33 cellular contexts compared by ENCODE assay signal in the genomic region with DNA sequence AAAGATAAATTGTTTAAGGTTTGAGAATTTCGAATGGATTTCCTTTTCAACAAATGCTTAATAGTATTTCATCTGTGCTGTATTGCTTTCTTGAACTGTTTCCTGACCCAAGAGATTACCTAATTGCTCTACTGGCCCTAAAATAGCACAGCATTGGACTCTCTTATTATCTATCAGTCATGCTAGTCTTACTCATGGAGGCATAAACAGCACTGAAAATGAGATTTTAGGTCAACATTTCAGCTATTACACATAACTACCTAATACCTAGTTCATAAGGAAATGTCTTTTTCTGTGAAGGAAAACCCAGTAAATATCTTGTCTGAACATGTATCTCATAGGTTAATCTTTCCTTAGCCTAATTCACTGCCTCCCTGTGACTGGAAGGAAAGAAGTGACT. TPM values are rescaled to one million over a fixed set of nuclear protein-coding genes. Genes with fewer than 3 reads are reported as not detected.
DNase-seq lines count a peak whose midpoint lies in the region; ATAC-seq, FAIRE-seq and TF ChIP-seq lines count a peak whose summit lies in the region.
"Had no signal": no experiment of that assay in that cellular context is flagged by ENCODE, and none has a peak within 500 bp of the region (broad histone marks: within the 10 kb centered on the region; RNA-seq: fewer than 3 reads in every experiment).

No MANE protein-coding gene starts in this region.

- intact Hi-C loops in activated CD8-positive, alpha-beta T cell treated with anti-CD3 and anti-CD28 coated beads for 36 hours (cut with micrococcal nuclease) = loop anchor here (5.0 kb wide), 1 partner anchor 58 kb away; no protein-coding TSS in a partner anchor
- intact Hi-C loops in naive thymus-derived CD4-positive, alpha-beta T cell (cut with micrococcal nuclease) = no loop called here

- H3K27me3 Mint-ChIP-seq in activated CD8-positive, alpha-beta T cell treated with anti-CD3 and anti-CD28 coated beads for 36 hours = no peaks in the 10 kb centered on the region
- no peaks in the 10 kb centered on the region for H3K27me3 Mint-ChIP-seq in activated CD8-positive, alpha-beta T cell treated with anti-CD3 and anti-CD28 coated beads, Interleukin-2, amount 10 ng/mL, durations not matched to agents 7 days and 5 days (ENCODE audit: low read depth)
- H3K27me3 Mint-ChIP-seq in activated naive CD8-positive, alpha-beta T cell treated with anti-CD3 and anti-CD28 coated beads, Interleukin-2, amount 50 U/mL, for 24 hours = no peaks in the 10 kb centered on the region
- no peaks in the 10 kb centered on the region for H3K27me3 Mint-ChIP-seq in naive thymus-derived CD4-positive, alpha-beta T cell
- H3K27me3 Mint-ChIP-seq: activated CD4-positive, alpha-beta T cell treated with anti-CD3 and anti-CD28 coated beads, Interleukin-2, amount 10 ng/mL, durations not matched to agents 7 days and 5 days; CD4-positive, alpha-beta memory T cell; natural killer cell treated with Interleukin-12 subunit alpha and Interleukin-12 subunit beta and Interleukin-15 and Interleukin-18, amount 100 ng/mL, for 72 hours had no signal

- H3K36me3 ChIP-seq in naive thymus-derived CD4-positive, alpha-beta T cell (ENCODE audit: control insufficient read depth in 2 of 3, insufficient read depth in 3 of 3, low read length in 3 of 3) = no peaks in the 10 kb centered on the region
- H3K36me3 ChIP-seq: WERI-Rb-1 had no signal

- ATAC-seq in activated CD8-positive, alpha-beta T cell treated with anti-CD3 and anti-CD28 coated beads for 36 hours = no peak
- ATAC-seq in activated CD8-positive, alpha-beta T cell treated with anti-CD3 and anti-CD28 coated beads, Interleukin-2, amount 10 ng/mL, durations not matched to agents 7 days and 5 days = no peak
- no peak for ATAC-seq in activated naive CD8-positive, alpha-beta T cell treated with anti-CD3 and anti-CD28 coated beads, Interleukin-2, amount 50 U/mL, for 24 hours
- no peak for ATAC-seq in naive thymus-derived CD4-positive, alpha-beta T cell
- ATAC-seq in HG02759 (IDR thresholded peaks at IDR 0.05; ENCODE audit: unreplicated experiment) = no peak
- ATAC-seq in HG03108 (IDR thresholded peaks at IDR 0.05; ENCODE audit: unreplicated experiment) = no peak
- no peak for ATAC-seq in GM21381 (IDR thresholded peaks at IDR 0.05; ENCODE audit: unreplicated experiment)
- ATAC-seq: A549; body of pancreas; left ventricle myocardium superior; natural killer cell treated with Interleukin-12 subunit alpha and Interleukin-12 subunit beta and Interleukin-15 and Interleukin-18, amount 100 ng/mL, for 72 hours had no signal

- no peak overlapping the region for H3K27ac ChIP-seq in naive thymus-derived CD4-positive, alpha-beta T cell (ENCODE audit: low read depth, low read length)
- H3K27ac ChIP-seq: A549, body of pancreas, dorsolateral prefrontal cortex, WERI-Rb-1 had no signal

- no peaks in the 10 kb centered on the region for H3K27me3 ChIP-seq in naive thymus-derived CD4-positive, alpha-beta T cell (ENCODE audit: control insufficient read depth in 2 of 2, insufficient read depth in 2 of 2, low read length in 2 of 2)
- H3K27me3 ChIP-seq: body of pancreas, dorsolateral prefrontal cortex had no signal

- H3K27ac Mint-ChIP-seq in activated CD8-positive, alpha-beta T cell treated with anti-CD3 and anti-CD28 coated beads for 36 hours = peak overlapping the region; percentile 77
- H3K27ac Mint-ChIP-seq in activated CD8-positive, alpha-beta T cell treated with anti-CD3 and anti-CD28 coated beads, Interleukin-2, amount 10 ng/mL, durations not matched to agents 7 days and 5 days = no peak overlapping the region
- peak overlapping the region; percentile 13 for H3K27ac Mint-ChIP-seq in activated naive CD8-positive, alpha-beta T cell treated with anti-CD3 and anti-CD28 coated beads, Interleukin-2, amount 50 U/mL, for 24 hours
- peak overlapping the region in 5 of 9 donors; percentile 19 to 65 (median 47) for H3K27ac Mint-ChIP-seq in naive thymus-derived CD4-positive, alpha-beta T cell
- H3K27ac Mint-ChIP-seq: activated CD4-positive, alpha-beta T cell treated with anti-CD3 and anti-CD28 coated beads, Interleukin-2, amount 10 ng/mL, durations not matched to agents 7 days and 5 days; mesothelial cell of epicardium had no signal

- FAIRE-seq in GM19239 (lab: Jason Lieb, UNC) = peak; percentile 71
- FAIRE-seq: A549, keratinocyte had no signal

- peaks cover 42 to 58% of the 10 kb centered on the region in 2 donors for H3K4me1 ChIP-seq in naive thymus-derived CD4-positive, alpha-beta T cell (ENCODE audit: control insufficient read depth in 2 of 2, insufficient read depth in 2 of 2, low read length in 2 of 2)
- H3K4me1 ChIP-seq: A549 had no signal

- H3K4me1 Mint-ChIP-seq in activated CD8-positive, alpha-beta T cell treated with anti-CD3 and anti-CD28 coated beads for 36 hours (ENCODE audit: low read depth) = peaks cover 61% of the 10 kb centered on the region
- H3K4me1 Mint-ChIP-seq in activated CD8-positive, alpha-beta T cell treated with anti-CD3 and anti-CD28 coated beads, Interleukin-2, amount 10 ng/mL, durations not matched to agents 7 days and 5 days (ENCODE audit: low read depth) = peaks cover 61% of the 10 kb centered on the region
- H3K4me1 Mint-ChIP-seq in activated naive CD8-positive, alpha-beta T cell treated with anti-CD3 and anti-CD28 coated beads, Interleukin-2, amount 50 U/mL, for 24 hours = peaks cover 71% of the 10 kb centered on the region
- peaks cover 29 to 72% (median 59%) of the 10 kb centered on the region in 7 donors for H3K4me1 Mint-ChIP-seq in naive thymus-derived CD4-positive, alpha-beta T cell

- POLR2A ChIA-PET in activated CD8-positive, alpha-beta T cell treated with anti-CD3 and anti-CD28 coated beads for 36 hours (lab: Charles Lee) = no interaction called here
- POLR2A ChIA-PET in activated CD8-positive, alpha-beta T cell treated with anti-CD3 and anti-CD28 coated beads, Interleukin-2, amount 10 ng/mL, durations not matched to agents 7 days and 5 days (lab: Charles Lee) = no interaction called here
- POLR2A ChIA-PET in naive thymus-derived CD4-positive, alpha-beta T cell (lab: Charles Lee) = interaction anchor here (0.6 to 2.1 kb wide), 5 partner anchors 22 to 110 kb away, joined by 3 to 7 read pairs (median 6); no protein-coding TSS in a partner anchor

- H3K36me3 Mint-ChIP-seq in activated CD8-positive, alpha-beta T cell treated with anti-CD3 and anti-CD28 coated beads for 36 hours (ENCODE audit: low read depth) = peaks cover 7% of the 10 kb centered on the region
- H3K36me3 Mint-ChIP-seq in activated CD8-positive, alpha-beta T cell treated with anti-CD3 and anti-CD28 coated beads, Interleukin-2, amount 10 ng/mL, durations not matched to agents 7 days and 5 days (ENCODE audit: low read depth) = peaks cover 27% of the 10 kb centered on the region
- peaks cover 2% of the 10 kb centered on the region for H3K36me3 Mint-ChIP-seq in activated naive CD8-positive, alpha-beta T cell treated with anti-CD3 and anti-CD28 coated beads, Interleukin-2, amount 50 U/mL, for 24 hours (ENCODE audit: low read depth)
- H3K36me3 Mint-ChIP-seq in naive thymus-derived CD4-positive, alpha-beta T cell = peaks cover 0 to 20% (median 0%) of the 10 kb centered on the region in 5 donors
- H3K36me3 Mint-ChIP-seq: mesothelial cell of epicardium; natural killer cell treated with Interleukin-12 subunit alpha and Interleukin-12 subunit beta and Interleukin-15 and Interleukin-18, amount 100 ng/mL, for 72 hours had no signal

- no peaks in the 10 kb centered on the region for H3K9me3 Mint-ChIP-seq in activated CD8-positive, alpha-beta T cell treated with anti-CD3 and anti-CD28 coated beads for 36 hours
- no peaks in the 10 kb centered on the region for H3K9me3 Mint-ChIP-seq in activated CD8-positive, alpha-beta T cell treated with anti-CD3 and anti-CD28 coated beads, Interleukin-2, amount 10 ng/mL, durations not matched to agents 7 days and 5 days (ENCODE audit: insufficient read depth)
- H3K9me3 Mint-ChIP-seq in activated naive CD8-positive, alpha-beta T cell treated with anti-CD3 and anti-CD28 coated beads, Interleukin-2, amount 50 U/mL, for 24 hours = no peaks in the 10 kb centered on the region
- no peaks in the 10 kb centered on the region for H3K9me3 Mint-ChIP-seq in naive thymus-derived CD4-positive, alpha-beta T cell
- H3K9me3 Mint-ChIP-seq: mesothelial cell of epicardium; natural killer cell treated with Interleukin-12 subunit alpha and Interleukin-12 subunit beta and Interleukin-15 and Interleukin-18, amount 100 ng/mL, for 72 hours; T-helper 2 cell treated with Interferon-gamma antibody and Interleukin-4, amounts not matched to agents 5 μg/mL and 100 μg/mL, for 36 hours had no signal

- no peak for TF ChIP-seq CTCF in activated CD8-positive, alpha-beta T cell treated with anti-CD3 and anti-CD28 coated beads for 36 hours (IDR thresholded peaks at IDR 0.05)

- CTCF ChIA-PET in activated CD8-positive, alpha-beta T cell treated with anti-CD3 and anti-CD28 coated beads for 36 hours (lab: Charles Lee) = no interaction called here
- CTCF ChIA-PET in activated CD8-positive, alpha-beta T cell treated with anti-CD3 and anti-CD28 coated beads, Interleukin-2, amount 10 ng/mL, durations not matched to agents 7 days and 5 days (lab: Charles Lee) = interaction anchor here (1.9 kb wide), 1 partner anchor 68 kb away, joined by 5 read pairs; no protein-coding TSS in a partner anchor
- CTCF ChIA-PET in naive thymus-derived CD4-positive, alpha-beta T cell (lab: Charles Lee) = interaction anchor here (1.0 kb wide), 1 partner anchor 11 kb away, joined by 4 read pairs; no protein-coding TSS in a partner anchor

- no peak overlapping the region for H3K4me3 Mint-ChIP-seq in activated CD8-positive, alpha-beta T cell treated with anti-CD3 and anti-CD28 coated beads for 36 hours
- H3K4me3 Mint-ChIP-seq in activated CD8-positive, alpha-beta T cell treated with anti-CD3 and anti-CD28 coated beads, Interleukin-2, amount 10 ng/mL, durations not matched to agents 7 days and 5 days = no peak overlapping the region
- H3K4me3 Mint-ChIP-seq in activated naive CD8-positive, alpha-beta T cell treated with anti-CD3 and anti-CD28 coated beads, Interleukin-2, amount 50 U/mL, for 24 hours = no peak overlapping the region
- H3K4me3 Mint-ChIP-seq in naive thymus-derived CD4-positive, alpha-beta T cell = no peak overlapping the region
- H3K4me3 Mint-ChIP-seq: activated CD4-positive, alpha-beta T cell treated with anti-CD3 and anti-CD28 coated beads, Interleukin-2, amount 10 ng/mL, durations not matched to agents 7 days and 5 days; mesothelial cell of epicardium; natural killer cell treated with Interleukin-12 subunit alpha and Interleukin-12 subunit beta and Interleukin-15 and Interleukin-18, amount 100 ng/mL, for 72 hours; T-helper 2 cell treated with Interferon-gamma antibody and Interleukin-4, amounts not matched to agents 5 μg/mL and 100 μg/mL, for 36 hours had no signal

- no peaks in the 10 kb centered on the region for H3K9me3 ChIP-seq in naive thymus-derived CD4-positive, alpha-beta T cell (ENCODE audit: control insufficient read depth in 2 of 3, low read length in 3 of 3)
- H3K9me3 ChIP-seq: A549, body of pancreas, SK-N-SH had no signal

- DNase-seq in activated CD8-positive, alpha-beta T cell treated with anti-CD3 and anti-CD28 coated beads for 36 hours = no peak
- no peak for DNase-seq in activated CD8-positive, alpha-beta T cell treated with anti-CD3 and anti-CD28 coated beads, Interleukin-2, amount 10 ng/mL, durations not matched to agents 7 days and 5 days
- no peak for DNase-seq in GM19239 (ENCODE audit: insufficient read length, low spot score)
- DNase-seq in activated naive CD8-positive, alpha-beta T cell treated with anti-CD3 and anti-CD28 coated beads, Interleukin-2, amount 50 U/mL, for 24 hours = no peak
- no peak for DNase-seq in naive thymus-derived CD4-positive, alpha-beta T cell
- DNase-seq: activated CD4-positive, alpha-beta T cell treated with anti-CD3 and anti-CD28 coated beads, Interleukin-2, amount 10 ng/mL, durations not matched to agents 7 days and 5 days; activated CD8-positive, alpha-beta memory T cell treated with anti-CD3 and anti-CD28 coated beads, Interleukin-2, amount 50 U/mL, for 48 hours; AML-193; body of pancreas; CD4-positive, alpha-beta memory T cell; cerebellar nuclear complex; DMS 273 treated with DMSO at 0.1 percent for 48 hours; dorsolateral prefrontal cortex; EL; H7; KG1; left ventricle myocardium superior; MM.1S; NCI-H146; NCI-H446; SK-N-SH; small intestine; stimulated activated CD8-positive, alpha-beta memory T cell treated with anti-CD3 and anti-CD28 coated beads, Interleukin-4, amount 100 ng/mL, for 48 hours; trophoblast cell; WERI-Rb-1 had no signal

- no peak overlapping the region for H3K4me3 ChIP-seq in naive thymus-derived CD4-positive, alpha-beta T cell (ENCODE audit: low read length)
- H3K4me3 ChIP-seq: A549, body of pancreas, dorsolateral prefrontal cortex had no signal

RNA-seq across cellular contexts. Expression of a gene that starts 4.3 kb away (rescaled TPM):
- 1 to 10 TPM; 3.8 to 4.0 TPM for total RNA-seq in activated CD8-positive, alpha-beta T cell treated with anti-CD3 and anti-CD28 coated beads for 36 hours
- total RNA-seq in activated CD8-positive, alpha-beta T cell treated with anti-CD3 and anti-CD28 coated beads, Interleukin-2, amount 10 ng/mL, durations not matched to agents 7 days and 5 days = 10 to 100 TPM; 22.5 to 24.4 TPM
- total RNA-seq in naive thymus-derived CD4-positive, alpha-beta T cell = 10 to 100 TPM in 3 of 5 experiments, 1 to 10 TPM in 2; 7.7 to 32.9 (median 21.0) TPM
- 10 to 100 TPM in 1 of 2 donors, 1 to 10 TPM in 1; 7.1 to 10.7 TPM for polyA plus RNA-seq in naive thymus-derived CD4-positive, alpha-beta T cell
- total RNA-seq: H7 had no signal
